Comparison of ENCODE assay signal across 15 cellular contexts in genomic region chr3:128056258-128056657, GRCh38. TPM values are rescaled to one million over a fixed set of nuclear protein-coding genes. Genes with fewer than 3 reads are reported as not detected.
A peak's percentile ranks its signal among the peaks of the same experiment; 100 is the strongest.
DNase-seq lines count a peak whose midpoint lies in the region; ATAC-seq and TF ChIP-seq lines count a peak whose summit lies in the region.
"Had no signal": no experiment of that assay in that cellular context is flagged by ENCODE, and none has a peak within 500 bp of the region (broad histone marks: within the 10 kb centered on the region; RNA-seq: fewer than 3 reads in every experiment).

No MANE protein-coding gene starts in this region.

- H4K20me1 ChIP-seq in DND-41 (ENCODE audit: insufficient read depth, low read length) (peaks cover 34% of the 10 kb centered on the region), KMS-11 (ENCODE audit: insufficient read depth) (peaks cover 13% of the 10 kb centered on the region; the same call in 1 of the 2 replicates), SK-N-SH (ENCODE audit: insufficient read depth) (peaks cover 53% of the 10 kb centered on the region)

- H3K4me1 Mint-ChIP-seq in memory B cell, result peaks cover 32% of the 10 kb centered on the region
- peaks cover 46% of the 10 kb centered on the region for H3K4me1 Mint-ChIP-seq in stimulated activated effector memory CD8-positive, alpha-beta T cell treated with anti-CD3 and anti-CD28 coated beads, Interleukin-12 subunit alpha, Interleukin-12 subunit beta, amount 100 ng/mL, for 72 hours
- H3K4me1 Mint-ChIP-seq in CD8-positive, alpha-beta memory T cell, result peaks cover 43 to 49% (median 44%) of the 10 kb centered on the region in 3 donors

- H3K9me2 ChIP-seq in SK-N-SH, result no peaks in the 10 kb centered on the region

- H3K27ac Mint-ChIP-seq in memory B cell, result peak overlapping the region; percentile 28
- no peak overlapping the region for H3K27ac Mint-ChIP-seq in stimulated activated effector memory CD8-positive, alpha-beta T cell treated with anti-CD3 and anti-CD28 coated beads, Interleukin-12 subunit alpha, Interleukin-12 subunit beta, amount 100 ng/mL, for 72 hours
- peak overlapping the region in 1 of 8 donors; percentile 100 for H3K27ac Mint-ChIP-seq in CD8-positive, alpha-beta memory T cell

- H3K79me2 ChIP-seq in DND-41 (ENCODE audit: insufficient read depth, low read length) (peaks cover 62% of the 10 kb centered on the region), KMS-11 (ENCODE audit: insufficient read depth, low read depth) (peaks cover 67% of the 10 kb centered on the region), SK-N-SH (ENCODE audit: insufficient read depth) (peaks cover 71% of the 10 kb centered on the region)

- H3K9ac ChIP-seq in DND-41 (ENCODE audit: low read depth, low read length) (no peak overlapping the region), KMS-11 (no peak overlapping the region), SK-N-SH (no peak overlapping the region)

- peaks cover 26% of the 10 kb centered on the region for H3K36me3 Mint-ChIP-seq in memory B cell
- peaks cover 95% of the 10 kb centered on the region for H3K36me3 Mint-ChIP-seq in stimulated activated effector memory CD8-positive, alpha-beta T cell treated with anti-CD3 and anti-CD28 coated beads, Interleukin-12 subunit alpha, Interleukin-12 subunit beta, amount 100 ng/mL, for 72 hours
- H3K36me3 Mint-ChIP-seq in CD8-positive, alpha-beta memory T cell, result peaks cover 6 to 76% (median 28%) of the 10 kb centered on the region in 3 donors

- no peak overlapping the region for H3K4me3 Mint-ChIP-seq in memory B cell
- no peak overlapping the region for H3K4me3 Mint-ChIP-seq in stimulated activated effector memory CD8-positive, alpha-beta T cell treated with anti-CD3 and anti-CD28 coated beads, Interleukin-12 subunit alpha, Interleukin-12 subunit beta, amount 100 ng/mL, for 72 hours
- H3K4me3 Mint-ChIP-seq in CD8-positive, alpha-beta memory T cell, result no peak overlapping the region

- no peak for ATAC-seq in DND-41 (ENCODE audit: insufficient read depth, low read depth)
- ATAC-seq in memory B cell (ENCODE audit: low read depth), result no peak
- ATAC-seq in stimulated activated effector memory CD8-positive, alpha-beta T cell treated with anti-CD3 and anti-CD28 coated beads, Interleukin-12 subunit alpha, Interleukin-12 subunit beta, amount 100 ng/mL, for 72 hours, result no peak
- ATAC-seq in HG03354 (IDR thresholded peaks at IDR 0.05; ENCODE audit: poor library complexity, severe bottlenecking, unreplicated experiment), result no peak

- TF ChIP-seq EP300 in SK-N-SH (IDR thresholded peaks at IDR 0.05; ENCODE audit: borderline replicate concordance in 1 of 2, low read depth in 1 of 2, low read length in 1 of 2), result peak in 1 of 2 experiments; percentile 78; a peak in 2 of 4 replicates

- POLR2A ChIA-PET in SK-N-SH (lab: Yijun Ruan, JAX), result interaction anchor here (2.0 kb wide), 1 partner anchor 10 kb away, joined by 6 read pairs; no protein-coding TSS in a partner anchor
- POLR2A ChIA-PET in CD8-positive, alpha-beta memory T cell (lab: Charles Lee), result no interaction called here

- no peak for DNase-seq in DND-41
- DNase-seq in SK-N-SH, result no peak
- DNase-seq in memory B cell (ENCODE audit: low spot score in 2 of 2), result no peak
- no peak for DNase-seq in stimulated activated CD8-positive, alpha-beta memory T cell treated with anti-CD3 and anti-CD28 coated beads, Interleukin-4, amount 100 ng/mL, for 48 hours
- no peak for DNase-seq in stimulated activated effector memory CD8-positive, alpha-beta T cell treated with anti-CD3 and anti-CD28 coated beads, Interleukin-12 subunit alpha, Interleukin-12 subunit beta, amount 100 ng/mL, for 72 hours (ENCODE audit: low spot score in 2 of 2)
- DNase-seq in CD8-positive, alpha-beta memory T cell, result no peak
- DNase-seq: ACHN; Calu3; CD4-positive, CD25-positive, alpha-beta regulatory T cell; DMS 273 treated with DMSO at 0.1 percent for 48 hours; HCEC 1CT had no signal

- H3K9me3 Mint-ChIP-seq in memory B cell, result no peaks in the 10 kb centered on the region
- no peaks in the 10 kb centered on the region for H3K9me3 Mint-ChIP-seq in stimulated activated effector memory CD8-positive, alpha-beta T cell treated with anti-CD3 and anti-CD28 coated beads, Interleukin-12 subunit alpha, Interleukin-12 subunit beta, amount 100 ng/mL, for 72 hours
- no peaks in the 10 kb centered on the region for H3K9me3 Mint-ChIP-seq in CD8-positive, alpha-beta memory T cell
- H3K9me3 Mint-ChIP-seq: CD4-positive, CD25-positive, alpha-beta regulatory T cell; IgD-negative memory B cell had no signal

- H3K27ac ChIP-seq in DND-41 (ENCODE audit: low read length) (no peak overlapping the region), KMS-11 (no peak overlapping the region), SK-N-SH (ENCODE audit: low read depth in 2 of 2, low read length in 1 of 2) (peak overlapping the region; percentile 1 to 87; a peak in 2 of 4 replicates)
- no peak overlapping the region for H3K27ac ChIP-seq in CD8-positive, alpha-beta memory T cell (ENCODE audit: low read depth, low read length)
- H3K27ac ChIP-seq: BLaER1 treated with 17β-estradiol and CSF1 and Interleukin-3, amounts not matched to agents 10 nM and 100 nM had no signal

- H3F3A ChIP-seq in SK-N-SH (replicated peaks; ENCODE audit: insufficient read depth), result peaks cover 35% of the 10 kb centered on the region

- H3K9me3 ChIP-seq in DND-41 (ENCODE audit: insufficient read depth, low read length, severe bottlenecking) (no peaks in the 10 kb centered on the region), SK-N-SH (no peaks in the 10 kb centered on the region)
- H3K9me3 ChIP-seq in CD8-positive, alpha-beta memory T cell (ENCODE audit: low read length), result no peaks in the 10 kb centered on the region
- H3K9me3 ChIP-seq: BLaER1 treated with 17β-estradiol and CSF1 and Interleukin-3, amounts not matched to agents 10 nM and 100 nM had no signal

- no peaks in the 10 kb centered on the region for H3K27me3 ChIP-seq in DND-41 (ENCODE audit: insufficient read depth, low read length, poor library complexity)
- H3K27me3 ChIP-seq in KMS-11 (ENCODE audit: insufficient read depth, low read depth), result no peaks in the 10 kb centered on the region
- H3K27me3 ChIP-seq in SK-N-SH (ENCODE audit: insufficient read depth), result no peaks in the 10 kb centered on the region
- H3K27me3 ChIP-seq in CD8-positive, alpha-beta memory T cell (ENCODE audit: insufficient read depth, low read length, poor library complexity, severe bottlenecking), result no peaks in the 10 kb centered on the region
- H3K27me3 ChIP-seq: BLaER1 treated with 17β-estradiol and CSF1 and Interleukin-3, amounts not matched to agents 10 nM and 100 nM had no signal

- TF ChIP-seq CTCF in DND-41 (IDR thresholded peaks at IDR 0.05; ENCODE audit: borderline replicate concordance, extremely low read depth, low read length, poor library complexity, severe bottlenecking) (no peak), KMS-11 (conservative IDR thresholded peaks at IDR 0.05; ENCODE audit: low read depth, low read length) (no peak), SK-N-SH (IDR thresholded peaks at IDR 0.05) (no peak)

- peak overlapping the region; percentile 76; the same call in 1 of the 2 replicates for H3K4me2 ChIP-seq in DND-41 (ENCODE audit: insufficient read depth, low read length)
- H3K4me2 ChIP-seq in KMS-11, result 0 out of 2 replicates have a peak overlapping the region, but pooled peaks have one; percentile 98
- H3K4me2 ChIP-seq in SK-N-SH, result peak overlapping the region; percentile 82; the same call in 1 of the 2 replicates

- no peak for TF ChIP-seq RAD21 in SK-N-SH (IDR thresholded peaks at IDR 0.05; ENCODE audit: low read length)

- H3K4me1 ChIP-seq in DND-41 (ENCODE audit: insufficient read depth, low read length), result peaks cover 34% of the 10 kb centered on the region
- peaks cover 32% of the 10 kb centered on the region for H3K4me1 ChIP-seq in KMS-11 (ENCODE audit: low read depth, poor library complexity, severe bottlenecking)
- peaks cover 15 to 37% of the 10 kb centered on the region in 2 experiments for H3K4me1 ChIP-seq in SK-N-SH (ENCODE audit: control insufficient read depth in 1 of 2, insufficient read depth in 2 of 2, low read depth in 1 of 2, low read length in 1 of 2)
- H3K4me1 ChIP-seq in CD8-positive, alpha-beta memory T cell (ENCODE audit: insufficient read depth, low read length), result peaks cover 33% of the 10 kb centered on the region

- H3K36me3 ChIP-seq in DND-41 (ENCODE audit: insufficient read depth, low read length) (peaks cover 79% of the 10 kb centered on the region), KMS-11 (ENCODE audit: insufficient read depth) (peaks cover 38% of the 10 kb centered on the region), SK-N-SH (replicated peaks in 1 of 2; ENCODE audit: control insufficient read depth in 1 of 2, insufficient read depth in 2 of 2, low read length in 1 of 2) (peaks cover 55 to 63% of the 10 kb centered on the region in 2 experiments)
- H3K36me3 ChIP-seq in CD8-positive, alpha-beta memory T cell (ENCODE audit: insufficient read depth, low read length), result peaks cover 43% of the 10 kb centered on the region

- CTCF ChIA-PET in SK-N-SH (lab: Yijun Ruan, JAX), result interaction anchor here (0.7 to 2.2 kb wide), 15 partner anchors 12 to 624 kb away, joined by 3 to 19 read pairs (median 3); partner anchors contain the start of gene RUVBL1
- CTCF ChIA-PET in CD8-positive, alpha-beta memory T cell (lab: Charles Lee), result interaction anchor here (1.2 kb wide), 2 partner anchors 20 to 77 kb away, joined by 3 to 4 read pairs; no protein-coding TSS in a partner anchor

- WGBS in SK-N-SH (ENCODE audit: low lambda C conversion rate), result 52% methylated on average over 4 of the region's 4 CpGs

- no peaks in the 10 kb centered on the region for H3K27me3 Mint-ChIP-seq in memory B cell
- H3K27me3 Mint-ChIP-seq in CD8-positive, alpha-beta memory T cell, result no peaks in the 10 kb centered on the region
- H3K27me3 Mint-ChIP-seq: CD4-positive, CD25-positive, alpha-beta regulatory T cell; IgD-negative memory B cell had no signal

- H2AFZ ChIP-seq in DND-41 (ENCODE audit: low read depth, low read length), result no peak overlapping the region
- no peak overlapping the region for H2AFZ ChIP-seq in KMS-11 (ENCODE audit: low read depth)
- no peak overlapping the region for H2AFZ ChIP-seq in SK-N-SH (ENCODE audit: low read depth)

- H3K4me3 ChIP-seq in DND-41 (ENCODE audit: low read depth in 1 of 2, low read length in 2 of 2) (no peak overlapping the region), KMS-11 (IDR thresholded peaks at IDR 0.05; ENCODE audit: insufficient read depth, low read depth, low read length) (no peak overlapping the region), SK-N-SH (ENCODE audit: low read depth in 2 of 2, low read length in 1 of 2) (no peak overlapping the region; a peak in 1 of 4 replicates)
- H3K4me3 ChIP-seq in CD8-positive, alpha-beta memory T cell (ENCODE audit: low read length), result no peak overlapping the region

TF ChIP-seq in SK-N-SH, 30 proteins besides CTCF, POLR2A, EP300 and RAD21 (continues in another document):
- TF ChIP-seq ELF1 (IDR thresholded peaks at IDR 0.05) (no peak), RFX5 (IDR thresholded peaks at IDR 0.05; ENCODE audit: low read length) (peak; percentile 94), MXI1 (IDR thresholded peaks at IDR 0.05; ENCODE audit: low read depth, low read length) (peak; percentile 72; the same call in 1 of the 2 replicates)

RNA-seq across cellular contexts. Expression of gene SEC61A1, which starts 4.0 kb away (rescaled TPM):
- 153 and 215 TPM in 2 replicates for polyA plus RNA-seq in SK-N-SH (2012; rRNA removed)
- 122 and 161 TPM in 2 replicates for polyA plus RNA-seq in SK-N-SH (2012; cell fraction: cytosol; rRNA removed)
- 160 and 215 TPM in 2 replicates for polyA plus RNA-seq in SK-N-SH (2012; cell fraction: nucleus; rRNA removed)
- total RNA-seq in CD8-positive, alpha-beta memory T cell, result 100 to 1,000 TPM; 200 to 208 TPM
- 176 TPM for polyA plus RNA-seq in CD8-positive, alpha-beta memory T cell

Comparison
In these comparisons a context has a peak if more than half of its experiments do, and no peak if none do; other contexts are left out.
1. H3K27ac ChIP-seq: peak in SK-N-SH (2 of 2); none in DND-41 (single experiment), KMS-11 (single experiment) and CD8-positive, alpha-beta memory T cell (single experiment).
2. Peak in every context shown above with its lines, with median percentiles within 50 percentile points of each other: H3K4me2 ChIP-seq.